Comparison of ENCODE assay signal across 9 cellular contexts in genomic region chr4:25813705-25814104, GRCh38. TPM values are rescaled to one million over a fixed set of nuclear protein-coding genes. Genes with fewer than 3 reads are reported as not detected.
DNase-seq lines count a peak whose midpoint lies in the region; ATAC-seq and TF ChIP-seq lines count a peak whose summit lies in the region.
"Had no signal": no experiment of that assay in that cellular context is flagged by ENCODE, and none has a peak within 500 bp of the region (broad histone marks: within the 10 kb centered on the region; RNA-seq: fewer than 3 reads in every experiment).

No MANE protein-coding gene starts in this region.

- no peak overlapping the region for H4K12ac ChIP-seq in trophoblast cell (ENCODE audit: low read depth, low read length)

- no peak overlapping the region for H3K14ac ChIP-seq in trophoblast cell (ENCODE audit: low read length)

- ATAC-seq in GM23338 (peak; percentile 42; the same call in 2 of the 3 replicates), HG02588 (IDR thresholded peaks at IDR 0.05; ENCODE audit: unreplicated experiment) (no peak)

- H3K36me3 ChIP-seq in GM23338 (ENCODE audit: insufficient read depth) (no peaks in the 10 kb centered on the region; the same call in 1 of the 2 replicates), SJSA1 (peaks cover 6% of the 10 kb centered on the region; the same call in 1 of the 2 replicates), trophoblast cell (ENCODE audit: control insufficient read depth in 1 of 2, insufficient read depth in 2 of 2, low read length in 2 of 2) (peaks cover 0 to 2% of the 10 kb centered on the region in 2 experiments), suprapubic skin (no peaks in the 10 kb centered on the region)
- H3K36me3 ChIP-seq: tibial artery had no signal

- DNase-seq in GM23338 (ENCODE audit: low spot score) (no peak), SJSA1 (ENCODE audit: low read depth in 1 of 2, low spot score in 2 of 2) (peak; percentile 73 to 84), fibroblast of the aortic adventitia (ENCODE audit: low read depth) (peak; percentile 82), trophoblast cell (peak; percentile 25 to 54), NCI-H1048 (lab: John Stamatoyannopoulos, UW) (no peak), suprapubic skin (ENCODE audit: low spot score in 2 of 2) (no peak)
- DNase-seq in activated CD4-positive, alpha-beta T cell treated with anti-CD3 and anti-CD28 coated beads, Interleukin-2, amount 50 U/mL, for 4 hours: no peak

- H3K4ac ChIP-seq in trophoblast cell (ENCODE audit: low read depth, low read length): no peak overlapping the region

- H3K9ac ChIP-seq in trophoblast cell (ENCODE audit: low read length): no peak overlapping the region

- no peak overlapping the region for H3K4me2 ChIP-seq in GM23338
- no peak overlapping the region for H3K4me2 ChIP-seq in trophoblast cell (ENCODE audit: low read length)

- peaks cover 5% of the 10 kb centered on the region; the same call in 1 of the 2 replicates for H4K20me1 ChIP-seq in GM23338 (replicated peaks; ENCODE audit: insufficient read depth)

- H3K79me2 ChIP-seq in GM23338 (replicated peaks; ENCODE audit: insufficient read depth): no peaks in the 10 kb centered on the region
- H3K79me2 ChIP-seq in trophoblast cell (ENCODE audit: control insufficient read depth, insufficient read depth, low read length, poor library complexity): no peaks in the 10 kb centered on the region

- no peak overlapping the region for H2BK120ac ChIP-seq in trophoblast cell (ENCODE audit: insufficient read depth, low read length, poor library complexity)

- H3K79me1 ChIP-seq in trophoblast cell (ENCODE audit: low read length): no peaks in the 10 kb centered on the region

- H3K9me3 ChIP-seq in SJSA1 (replicated peaks) (no peaks in the 10 kb centered on the region), trophoblast cell (ENCODE audit: insufficient read depth, low read depth, low read length) (no peaks in the 10 kb centered on the region), suprapubic skin (no peaks in the 10 kb centered on the region)
- H3K9me3 ChIP-seq: tibial artery had no signal

- no peak overlapping the region for H3K4me3 Mint-ChIP-seq in GM23338

- peaks cover 45% of the 10 kb centered on the region for H3K36me3 Mint-ChIP-seq in GM23338 (ENCODE audit: low read depth)

- H3K9me3 Mint-ChIP-seq in GM23338: no peaks in the 10 kb centered on the region

- H2BK12ac ChIP-seq in trophoblast cell (ENCODE audit: low read length): no peak overlapping the region

- no peak for TF ChIP-seq EP300 in suprapubic skin (IDR thresholded peaks at IDR 0.05)

- H3K4me1 ChIP-seq in GM23338 (ENCODE audit: insufficient read depth) (peaks cover 16% of the 10 kb centered on the region; the same call in 1 of the 2 replicates), SJSA1 (replicated peaks) (peaks cover 82% of the 10 kb centered on the region), trophoblast cell (ENCODE audit: control insufficient read depth in 1 of 2, insufficient read depth in 2 of 2, low read length in 2 of 2) (peaks cover 6 to 7% of the 10 kb centered on the region in 2 experiments), suprapubic skin (no peaks in the 10 kb centered on the region)

- no peak overlapping the region for H3K27ac ChIP-seq in GM23338 (ENCODE audit: low read depth)
- H3K27ac ChIP-seq in SJSA1: peak overlapping the region; percentile 96
- no peak overlapping the region for H3K27ac ChIP-seq in trophoblast cell (ENCODE audit: low read depth, low read length)
- no peak overlapping the region for H3K27ac ChIP-seq in suprapubic skin
- H3K27ac ChIP-seq: tibial artery had no signal

- H3K4me3 ChIP-seq in GM23338: no peak overlapping the region
- no peak overlapping the region for H3K4me3 ChIP-seq in SJSA1
- no peak overlapping the region for H3K4me3 ChIP-seq in fibroblast of the aortic adventitia (ENCODE audit: low read depth, low read length)
- no peak overlapping the region for H3K4me3 ChIP-seq in trophoblast cell (ENCODE audit: low read depth, low read length)
- H3K4me3 ChIP-seq in suprapubic skin: no peak overlapping the region
- H3K4me3 ChIP-seq: tibial artery had no signal

- H3K23ac ChIP-seq in trophoblast cell (ENCODE audit: low read length): no peak overlapping the region

- no peak overlapping the region for H2BK5ac ChIP-seq in trophoblast cell (ENCODE audit: low read depth, low read length, poor library complexity)

- H3K9me2 ChIP-seq in GM23338 (ENCODE audit: insufficient read depth): no peaks in the 10 kb centered on the region

- H4K8ac ChIP-seq in trophoblast cell (ENCODE audit: low read depth, low read length): no peak overlapping the region

- H3K27me3 ChIP-seq in GM23338 (ENCODE audit: insufficient read depth) (peaks cover 7% of the 10 kb centered on the region; the same call in 1 of the 2 replicates), SJSA1 (replicated peaks) (no peaks in the 10 kb centered on the region), trophoblast cell (ENCODE audit: insufficient read depth, low read length) (no peaks in the 10 kb centered on the region), suprapubic skin (no peaks in the 10 kb centered on the region)
- H3K27me3 ChIP-seq: tibial artery had no signal

- H2AFZ ChIP-seq in GM23338: no peak overlapping the region
- no peak overlapping the region for H2AFZ ChIP-seq in trophoblast cell (ENCODE audit: insufficient read depth, low read length, poor library complexity)

- no peak overlapping the region for H4K91ac ChIP-seq in trophoblast cell (ENCODE audit: low read depth, low read length)

- TF ChIP-seq CTCF in GM23338 (conservative IDR thresholded peaks at IDR 0.05; ENCODE audit: low read depth in 2 of 2): no peak
- no peak for TF ChIP-seq CTCF in fibroblast of the aortic adventitia (IDR thresholded peaks at IDR 0.05; ENCODE audit: insufficient read depth, low read length)
- no peak for TF ChIP-seq CTCF in suprapubic skin (IDR thresholded peaks at IDR 0.05)

- H3K27me3 Mint-ChIP-seq in GM23338 (ENCODE audit: insufficient read depth, low read depth, poor library complexity): peaks cover 2% of the 10 kb centered on the region

- H3K4me1 Mint-ChIP-seq in GM23338: peaks cover 28% of the 10 kb centered on the region

- H3K18ac ChIP-seq in trophoblast cell (ENCODE audit: low read length): no peak overlapping the region

- no peaks in the 10 kb centered on the region for H3F3A ChIP-seq in GM23338 (replicated peaks; ENCODE audit: low read depth)

- no peak for TF ChIP-seq POLR2A in suprapubic skin (IDR thresholded peaks at IDR 0.05)

- no CpG with 5 or more reads among the region's 5 CpGs for WGBS in trophoblast cell (ENCODE audit: extremely low coverage, insufficient coverage, insufficient read length)
- WGBS in suprapubic skin: 74% methylated on average over 5 of the region's 5 CpGs

- H2AK5ac ChIP-seq in trophoblast cell (ENCODE audit: low read length): no peak overlapping the region

- H3K27ac Mint-ChIP-seq in GM23338: no peak overlapping the region

TF ChIP-seq in GM23338, 12 proteins besides CTCF, POLR2A, EP300 and RAD21:
- TF ChIP-seq STAT1 (IDR thresholded peaks at IDR 0.05; ENCODE audit: unreplicated experiment) (no peak), CREB1 (CRISPR knock-in tag; IDR thresholded peaks at IDR 0.05; ENCODE audit: low read depth) (no peak), POLR2AphosphoS5 (IDR thresholded peaks at IDR 0.05; ENCODE audit: low read depth) (no peak), EZH2phosphoT487 (IDR thresholded peaks at IDR 0.05; ENCODE audit: unreplicated experiment) (no peak)

RNA-seq across cellular contexts. Expression of gene SEL1L3, which starts 49.1 kb away (rescaled TPM):
- total RNA-seq in GM23338 (2014; rRNA removed; shearing (Covaris generic)): 61.7 and 65.8 TPM in 2 replicates
- 17.1 and 19.3 TPM in 2 replicates for polyA plus RNA-seq in GM23338 (2016; fragmentation: Nextera tagmentation; extraction: Ambion mirVana)
- total RNA-seq in SJSA1 (2014; rRNA removed; shearing (Covaris generic)): 39.3 and 65.1 TPM in 2 replicates
- total RNA-seq in fibroblast of the aortic adventitia (ENCODE audit: low replicate concordance): 13.7 and 83.5 TPM in 2 replicates
- polyA plus RNA-seq in trophoblast cell (2013): 18.8 and 19.1 TPM in 2 replicates
- 10 to 100 TPM in 2 of 4 donors, 1 to 10 TPM in 2; 5.5 to 16.0 (median 12.3) TPM for total RNA-seq in suprapubic skin

Comparison
In these comparisons a context has a peak if more than half of its experiments do, and no peak if none do; other contexts are left out.
1. DNase-seq: peak in SJSA1 (2 of 2), fibroblast of the aortic adventitia (single experiment) and trophoblast cell (2 of 2); none in GM23338 (single experiment), activated CD4-positive, alpha-beta T cell treated with anti-CD3 and anti-CD28 coated beads, Interleukin-2, amount 50 U/mL, for 4 hours (0 of 2), NCI-H1048 (single experiment) and suprapubic skin (0 of 2).